Comparison of ENCODE assay signal across 20 cellular contexts in the genomic region with DNA sequence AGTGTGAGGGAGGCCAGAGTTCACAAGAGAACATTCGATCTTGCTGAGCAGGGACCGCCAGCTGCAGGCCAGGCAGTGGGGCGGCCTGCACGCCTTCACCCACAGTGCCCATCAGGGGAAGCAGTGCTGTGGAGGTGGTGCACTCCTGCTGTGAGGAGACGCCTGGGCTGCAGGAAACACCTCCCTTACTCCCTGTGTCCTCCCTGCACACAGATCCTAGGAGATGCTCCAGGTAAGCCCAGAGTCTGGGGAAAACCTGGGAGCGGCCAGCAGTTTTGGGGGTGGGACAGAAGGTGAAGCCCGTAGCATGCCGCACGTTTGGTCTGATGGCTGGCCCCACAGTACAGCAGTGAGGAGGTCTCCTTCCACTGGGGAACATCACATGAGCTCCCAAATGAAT.
A peak's percentile ranks its signal among the peaks of the same experiment; 100 is the strongest.
DNase-seq lines count a peak whose midpoint lies in the region; ATAC-seq and TF ChIP-seq lines count a peak whose summit lies in the region.
"Had no signal": no experiment of that assay in that cellular context is flagged by ENCODE, and none has a peak within 500 bp of the region (broad histone marks: within the 10 kb centered on the region; RNA-seq: fewer than 3 reads in every experiment).

No MANE protein-coding gene starts in this region.

- TF ChIP-seq CTCF in endodermal cell (conservative IDR thresholded peaks at IDR 0.05) (no peak), osteocyte (IDR thresholded peaks at IDR 0.05) (no peak)

- H3K27me3 ChIP-seq in right cardiac atrium (ENCODE audit: control insufficient read depth, insufficient read depth): no peaks in the 10 kb centered on the region
- no peaks in the 10 kb centered on the region for H3K27me3 ChIP-seq in endodermal cell (ENCODE audit: control insufficient read depth, insufficient read depth, low read length, poor library complexity, severe bottlenecking)
- H3K27me3 ChIP-seq: BLaER1 had no signal

- H3K9me3 ChIP-seq in right cardiac atrium (ENCODE audit: control insufficient read depth, low read length): no peaks in the 10 kb centered on the region
- no peaks in the 10 kb centered on the region for H3K9me3 ChIP-seq in endodermal cell (ENCODE audit: control insufficient read depth, low read length)
- H3K9me3 ChIP-seq: BLaER1, Caco-2, HAP-1 had no signal

- no peak for ATAC-seq in right cardiac atrium
- ATAC-seq in GM18498 (IDR thresholded peaks at IDR 0.05; ENCODE audit: unreplicated experiment): no peak
- ATAC-seq: CD8-positive, alpha-beta T cell; GM12878 had no signal

- intact Hi-C loops in cardiac septum (cut with DNase I) (no loop called here), right cardiac atrium (cut with DNase I) (no loop called here)

- H3K4me3 ChIP-seq in right cardiac atrium (ENCODE audit: low read length) (no peak overlapping the region), endodermal cell (ENCODE audit: low read length) (no peak overlapping the region)
- H3K4me3 ChIP-seq: BLaER1, GM12878, GM23248, HAP-1 had no signal

- H3K36me3 Mint-ChIP-seq in endodermal cell (ENCODE audit: low read depth) (no peaks in the 10 kb centered on the region), osteocyte (ENCODE audit: unreplicated experiment) (no peaks in the 10 kb centered on the region)
- H3K36me3 Mint-ChIP-seq: CD4-positive, CD25-positive, alpha-beta regulatory T cell; CD8-positive, alpha-beta T cell had no signal

- H3K4me1 ChIP-seq in right cardiac atrium (ENCODE audit: control insufficient read depth, insufficient read depth, low read length): no peaks in the 10 kb centered on the region
- H3K4me1 ChIP-seq in endodermal cell (ENCODE audit: control insufficient read depth, insufficient read depth, low read length): no peaks in the 10 kb centered on the region
- H3K4me1 ChIP-seq: Caco-2, HAP-1 had no signal

- H3K4me3 Mint-ChIP-seq in endodermal cell (no peak overlapping the region), osteocyte (ENCODE audit: unreplicated experiment) (no peak overlapping the region)
- H3K4me3 Mint-ChIP-seq: B cell; CD4-positive, CD25-positive, alpha-beta regulatory T cell; CD8-positive, alpha-beta T cell; HFFc6 had no signal

- no peak overlapping the region for H3K27ac ChIP-seq in right cardiac atrium (ENCODE audit: low read length)
- H3K27ac ChIP-seq in endodermal cell (ENCODE audit: low read depth, low read length): no peak overlapping the region
- H3K27ac ChIP-seq: 22Rv1, BLaER1, C4-2B, GM23248 had no signal

- WGBS in right cardiac atrium: 90% methylated on average over 9 of the region's 9 CpGs
- 91 to 97% methylated on average over 7 to 9 of the region's 9 CpGs for WGBS in endodermal cell (ENCODE audit: insufficient coverage in 1 of 2, insufficient read length in 1 of 2), 2 experiments

- H3K27me3 Mint-ChIP-seq in endodermal cell (ENCODE audit: insufficient read depth) (peaks cover 2% of the 10 kb centered on the region), osteocyte (ENCODE audit: unreplicated experiment) (no peaks in the 10 kb centered on the region)
- H3K27me3 Mint-ChIP-seq: CD4-positive, CD25-positive, alpha-beta regulatory T cell had no signal

- peaks cover 17% of the 10 kb centered on the region for H3K4me1 Mint-ChIP-seq in endodermal cell
- no peaks in the 10 kb centered on the region for H3K4me1 Mint-ChIP-seq in osteocyte (ENCODE audit: unreplicated experiment)
- H3K4me1 Mint-ChIP-seq: B cell; CD4-positive, CD25-positive, alpha-beta regulatory T cell had no signal

- H3K36me3 ChIP-seq in endodermal cell (ENCODE audit: control insufficient read depth, insufficient read depth, low read length): no peaks in the 10 kb centered on the region
- H3K36me3 ChIP-seq: BLaER1, HAP-1 had no signal

- peak; percentile 38 for DNase-seq in cardiac septum (ENCODE audit: low spot score)
- no peak for DNase-seq in right cardiac atrium
- peak; percentile 35 for DNase-seq in endodermal cell
- peak; percentile 78 for DNase-seq in osteocyte (ENCODE audit: extremely low spot score, unreplicated experiment)
- DNase-seq in GM03348 (ENCODE audit: low spot score): no peak
- no peak for DNase-seq in amygdala (lab: John Stamatoyannopoulos, UW)
- DNase-seq: Caco-2; CD4-positive, CD25-positive, alpha-beta regulatory T cell; DMS153; DND-41; GM23248; HFFc6 had no signal

- no peak overlapping the region for H3K9ac ChIP-seq in endodermal cell (ENCODE audit: extremely low read depth, low read length, poor library complexity, severe bottlenecking)
- H3K9ac ChIP-seq: BLaER1, GM23248 had no signal

- H3K9me3 Mint-ChIP-seq in endodermal cell: no peaks in the 10 kb centered on the region
- peaks cover 6% of the 10 kb centered on the region for H3K9me3 Mint-ChIP-seq in osteocyte (ENCODE audit: unreplicated experiment)
- H3K9me3 Mint-ChIP-seq: CD8-positive, alpha-beta T cell had no signal

- H3K27ac Mint-ChIP-seq in endodermal cell (no peak overlapping the region), osteocyte (ENCODE audit: unreplicated experiment) (no peak overlapping the region)
- H3K27ac Mint-ChIP-seq: B cell; CD4-positive, CD25-positive, alpha-beta regulatory T cell; CD8-positive, alpha-beta T cell; HFFc6 had no signal

Comparison
In these comparisons a context has a peak if more than half of its experiments do, and no peak if none do; other contexts are left out.
1. DNase-seq: peak in cardiac septum (single experiment), endodermal cell (single experiment) and osteocyte (single experiment); none in right cardiac atrium (0 of 3), GM03348 (single experiment) and amygdala (0 of 56).